ENCODE assay signal across 11 cellular contexts in the genomic region with DNA sequence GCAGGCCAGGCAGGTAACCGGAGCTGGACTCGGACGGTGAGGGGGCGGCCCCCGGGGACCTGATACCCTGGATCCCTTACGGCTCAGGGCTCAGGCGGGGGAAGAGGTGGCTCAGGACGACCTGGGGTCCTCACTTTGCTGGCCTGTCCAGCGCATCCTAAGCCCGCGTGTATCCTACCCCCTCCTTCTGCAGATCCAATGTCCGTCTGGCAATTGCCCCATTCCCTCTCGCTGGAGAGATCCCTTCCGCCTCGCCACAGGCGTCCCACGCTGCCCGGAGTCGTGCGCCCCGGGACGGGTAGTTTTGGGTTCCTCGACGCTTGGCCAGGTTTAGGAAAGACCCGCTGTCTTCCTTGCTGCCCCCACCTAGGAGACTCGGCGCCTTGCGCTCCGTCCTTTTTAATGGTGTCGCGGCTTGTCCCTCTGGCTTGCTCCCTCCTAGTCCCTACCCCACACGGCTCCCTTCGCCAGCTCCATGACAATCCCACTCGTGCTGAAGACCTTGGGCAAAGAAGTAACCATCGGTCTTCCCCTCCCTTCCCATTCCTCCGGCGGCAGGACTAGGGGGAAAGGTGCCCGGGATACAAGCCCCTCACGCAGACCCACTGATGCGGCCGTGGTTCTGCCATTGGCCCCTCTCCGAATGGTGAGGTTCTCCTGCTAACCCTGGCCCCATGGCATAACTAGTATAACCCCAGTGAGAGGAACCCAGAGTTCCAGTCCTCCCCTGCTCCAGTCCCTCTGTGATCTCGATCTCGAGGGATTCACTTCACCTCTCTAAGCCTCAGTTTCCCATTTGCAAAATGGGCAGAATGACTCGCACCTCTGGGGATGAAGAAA.
DNase-seq lines count a peak whose midpoint lies in the region; ATAC-seq, FAIRE-seq and TF ChIP-seq lines count a peak whose summit lies in the region.
"Had no signal": no experiment of that assay in that cellular context is flagged by ENCODE, and none has a peak within 500 bp of the region (broad histone marks: within the 10 kb centered on the region; RNA-seq: fewer than 3 reads in every experiment).

No MANE protein-coding gene starts in this region.

- peaks cover 4% of the 10 kb centered on the region for H3F3A ChIP-seq in SK-N-SH (replicated peaks; ENCODE audit: insufficient read depth)

- H3K27ac ChIP-seq in SK-N-SH (ENCODE audit: low read depth in 2 of 2, low read length in 1 of 2) (no peak overlapping the region), endothelial cell of umbilical vein (ENCODE audit: insufficient read depth, low read depth, low read length) (no peak overlapping the region), parathyroid adenoma (no peak overlapping the region)
- H3K27ac ChIP-seq: heart left ventricle had no signal

- BruUV-seq in endothelial cell of umbilical vein (replicated peaks; lab: Mats Ljungman, UMichigan) = no TSS peak

- intact Hi-C loops in endothelial cell of umbilical vein (cut with micrococcal nuclease) = no loop called here

- H3K4me1 ChIP-seq in SK-N-SH (ENCODE audit: control insufficient read depth in 1 of 2, insufficient read depth in 2 of 2, low read depth in 1 of 2, low read length in 1 of 2) = peaks cover 0 to 35% of the 10 kb centered on the region in 2 experiments; a peak in 1 of 4 replicates
- no peaks in the 10 kb centered on the region for H3K4me1 ChIP-seq in endothelial cell of umbilical vein (ENCODE audit: control insufficient read depth, extremely low read depth, insufficient read depth, low read length)
- H3K4me1 ChIP-seq in parathyroid adenoma = peaks cover 6% of the 10 kb centered on the region

- no peak for FAIRE-seq in endothelial cell of umbilical vein (lab: Jason Lieb, UNC)
- FAIRE-seq: colon had no signal

- H3K9me3 ChIP-seq in SK-N-SH (no peaks in the 10 kb centered on the region), endothelial cell of umbilical vein (replicated peaks; ENCODE audit: control insufficient read depth, insufficient read depth, low read length) (no peaks in the 10 kb centered on the region), parathyroid adenoma (ENCODE audit: control insufficient read depth, low read length) (no peaks in the 10 kb centered on the region)
- H3K9me3 ChIP-seq: heart left ventricle had no signal

- 27% methylated on average over 43 of the region's 45 CpGs for WGBS in SK-N-SH (ENCODE audit: low lambda C conversion rate)

- no peaks in the 10 kb centered on the region for H3K9me1 ChIP-seq in endothelial cell of umbilical vein (replicated peaks; ENCODE audit: control insufficient read depth, extremely low read depth, insufficient read depth, low read length)

- peaks cover 45% of the 10 kb centered on the region for H3K27me3 ChIP-seq in SK-N-SH (ENCODE audit: insufficient read depth)
- H3K27me3 ChIP-seq in endothelial cell of umbilical vein (ENCODE audit: control insufficient read depth in 2 of 2, insufficient read depth in 2 of 2, low read length in 2 of 2) = peaks cover 79 to 96% of the 10 kb centered on the region in 2 experiments
- H3K27me3 ChIP-seq in parathyroid adenoma (ENCODE audit: control insufficient read depth, insufficient read depth, low read length) = peaks cover 14% of the 10 kb centered on the region

- no peak for TF ChIP-seq EP300 in SK-N-SH (IDR thresholded peaks at IDR 0.05; ENCODE audit: borderline replicate concordance in 1 of 2, low read depth in 1 of 2, low read length in 1 of 2)

- no peak overlapping the region; the same call in 1 of the 2 replicates for H2AFZ ChIP-seq in SK-N-SH (ENCODE audit: low read depth)
- no peak overlapping the region for H2AFZ ChIP-seq in endothelial cell of umbilical vein (ENCODE audit: low read depth, low read length)
- peak overlapping the region; percentile 98 for H2AFZ ChIP-seq in parathyroid adenoma

- DNase-seq in DMS53 treated with DMSO at 0.1 percent for 48 hours (lab: John Stamatoyannopoulos, UW; ENCODE audit: unreplicated experiment) (peak; percentile 24), SK-N-SH (peak; percentile 83), endothelial cell of umbilical vein (ENCODE audit: low read depth, low spot score) (no peak), GM13976 (ENCODE audit: low spot score) (no peak), DMS153 treated with DMSO at 0.1 percent for 48 hours (lab: John Stamatoyannopoulos, UW; ENCODE audit: unreplicated experiment) (no peak)
- DNase-seq: heart left ventricle, occipital lobe had no signal

- no peaks in the 10 kb centered on the region for H3K9me2 ChIP-seq in SK-N-SH

- H3K79me2 ChIP-seq in SK-N-SH (ENCODE audit: insufficient read depth) = peaks cover 13% of the 10 kb centered on the region; the same call in 1 of the 2 replicates
- no peaks in the 10 kb centered on the region for H3K79me2 ChIP-seq in endothelial cell of umbilical vein (ENCODE audit: control insufficient read depth, insufficient read depth, low read length)
- no peaks in the 10 kb centered on the region for H3K79me2 ChIP-seq in parathyroid adenoma

- no peak for TF ChIP-seq POLR2A in endothelial cell of umbilical vein (IDR thresholded peaks at IDR 0.05; ENCODE audit: low read depth, low read length)

- CTCF ChIA-PET in SK-N-SH (lab: Yijun Ruan, JAX) (interaction anchor here (1.1 to 2.6 kb wide), 3 partner anchors 10 to 48 kb away, joined by 3 to 18 read pairs (median 3); no protein-coding TSS in a partner anchor), endothelial cell of umbilical vein (lab: Charles Lee) (no interaction called here)

- H4K20me1 ChIP-seq in SK-N-SH (ENCODE audit: insufficient read depth) = peaks cover 14% of the 10 kb centered on the region; the same call in 1 of the 2 replicates
- H4K20me1 ChIP-seq in endothelial cell of umbilical vein (replicated peaks; ENCODE audit: control insufficient read depth, extremely low read depth, insufficient read depth, low read length) = no peaks in the 10 kb centered on the region

- no peak for ATAC-seq in GM18498 (IDR thresholded peaks at IDR 0.05; ENCODE audit: unreplicated experiment)
- no peak for ATAC-seq in GM21528 (IDR thresholded peaks at IDR 0.05; ENCODE audit: low FRiP score, unreplicated experiment)
- ATAC-seq: heart left ventricle had no signal

- H3K9ac ChIP-seq in SK-N-SH (no peak overlapping the region), endothelial cell of umbilical vein (replicated peaks; ENCODE audit: extremely low read depth, insufficient read depth, low read length) (no peak overlapping the region), parathyroid adenoma (no peak overlapping the region)

- no peak for TF ChIP-seq RAD21 in SK-N-SH (IDR thresholded peaks at IDR 0.05; ENCODE audit: low read length)

- dilution Hi-C loops in endothelial cell of umbilical vein (cut with MboI; ENCODE audit: extremely low pct_ligation_motif_present, low sequenced_read_pairs) = no loop called here

- TF ChIP-seq CTCF in SK-N-SH (IDR thresholded peaks at IDR 0.05) (no peak), endothelial cell of umbilical vein (IDR thresholded peaks at IDR 0.05; ENCODE audit: extremely low read depth in 1 of 2, insufficient read depth in 1 of 2, low read depth in 1 of 2, low read length in 2 of 2) (no peak), parathyroid adenoma (IDR thresholded peaks at IDR 0.05) (no peak), GM13976 (IDR thresholded peaks at IDR 0.05; ENCODE audit: borderline replicate concordance, control extremely low read depth, extremely low read depth, insufficient read depth, missing control alignments) (no peak)

- H3K4me3 ChIP-seq in SK-N-SH (ENCODE audit: low read depth in 2 of 2, low read length in 1 of 2) (peak overlapping the region in 1 of 2 experiments; percentile 6; a peak in 1 of 4 replicates), endothelial cell of umbilical vein (replicated peaks in 1 of 3; ENCODE audit: insufficient read depth in 1 of 3, low read depth in 1 of 3, low read length in 3 of 3) (no peak overlapping the region), parathyroid adenoma (ENCODE audit: low read depth, low read length) (no peak overlapping the region)

- in situ Hi-C loops in GM13976 (cut with MboI; ENCODE audit: low sequenced_read_pairs, unreplicated experiment) = no loop called here

- H3K4me2 ChIP-seq in SK-N-SH (peak overlapping the region; percentile 94; the same call in 1 of the 2 replicates), endothelial cell of umbilical vein (ENCODE audit: insufficient read depth, low read length) (no peak overlapping the region), parathyroid adenoma (ENCODE audit: low read length) (peak overlapping the region; percentile 53)

- POLR2A ChIA-PET in SK-N-SH (lab: Yijun Ruan, JAX) (no interaction called here), endothelial cell of umbilical vein (lab: Charles Lee) (interaction anchor here (0.6 kb wide), 1 partner anchor 52 kb away, joined by 4 read pairs; no protein-coding TSS in a partner anchor)

- H3K36me3 ChIP-seq in SK-N-SH (replicated peaks in 1 of 2; ENCODE audit: control insufficient read depth in 1 of 2, insufficient read depth in 2 of 2, low read length in 1 of 2) (no peaks in the 10 kb centered on the region), endothelial cell of umbilical vein (ENCODE audit: control insufficient read depth in 2 of 2, extremely low read depth in 1 of 2, insufficient read depth in 2 of 2, low read length in 2 of 2) (no peaks in the 10 kb centered on the region), parathyroid adenoma (ENCODE audit: control insufficient read depth, insufficient read depth, low read length) (no peaks in the 10 kb centered on the region)
- H3K36me3 ChIP-seq: heart left ventricle had no signal

TF ChIP-seq in SK-N-SH, 30 proteins besides CTCF, POLR2A, EP300 and RAD21 (continues in another document):
- TF ChIP-seq TAF1 (IDR thresholded peaks at IDR 0.05; ENCODE audit: borderline replicate concordance, low read depth, low read length) = no peak
- no peak for TF ChIP-seq CHD2 (IDR thresholded peaks at IDR 0.05; ENCODE audit: low read length, partially characterized antibody)
- no peak for TF ChIP-seq FOXM1 (IDR thresholded peaks at IDR 0.05; ENCODE audit: low read depth)
- TF ChIP-seq TEAD4 (IDR thresholded peaks at IDR 0.05; ENCODE audit: borderline replicate concordance, insufficient read depth) = no peak
- TF ChIP-seq FOXJ3 (CRISPR knock-in tag; IDR thresholded peaks at IDR 0.05) = no peak

TF ChIP-seq in endothelial cell of umbilical vein, 7 proteins besides CTCF, POLR2A, EP300 and RAD21 (continues in another document):
- peak; percentile 97 for TF ChIP-seq EZH2 (IDR thresholded peaks at IDR 0.05; ENCODE audit: borderline replicate concordance, low read depth, low read length, severe bottlenecking)
- TF ChIP-seq FOS (IDR thresholded peaks at IDR 0.05; ENCODE audit: borderline replicate concordance, insufficient read depth, low read length) = no peak
- no peak for TF ChIP-seq GATA2 (IDR thresholded peaks at IDR 0.05; ENCODE audit: insufficient read depth, insufficient read length, low read depth, low read length)
- TF ChIP-seq JUN (IDR thresholded peaks at IDR 0.05; ENCODE audit: borderline replicate concordance, insufficient read depth, insufficient read length, low read depth) = no peak
- TF ChIP-seq MYC (IDR thresholded peaks at IDR 0.05; ENCODE audit: low read depth, low read length) = no peak
- no peak for TF ChIP-seq POLR2AphosphoS5 (IDR thresholded peaks at IDR 0.05; ENCODE audit: insufficient read depth, low read depth, low read length)

Comparison
In these comparisons a context has a peak if more than half of its experiments do, and no peak if none do; other contexts are left out.
1. DNase-seq: peak in DMS53 treated with DMSO at 0.1 percent for 48 hours (single experiment) and SK-N-SH (single experiment); none in endothelial cell of umbilical vein (single experiment), GM13976 (single experiment) and DMS153 treated with DMSO at 0.1 percent for 48 hours (single experiment).